1 cellular context compared by ENCODE assay signal in genomic region chr2:196370386-196370785, GRCh38.
TF ChIP-seq lines count a peak whose summit lies in the region.

No MANE protein-coding gene starts in this region.

TF ChIP-seq in WTC11, 78 proteins besides CTCF, POLR2A, EP300 and RAD21 (continued from another document):
- no peak for TF ChIP-seq ZNF532 (CRISPR knock-in tag; IDR thresholded peaks at IDR 0.05; ENCODE audit: borderline replicate concordance)
